Comparison of ENCODE assay signal across 1 cellular context in the genomic region with DNA sequence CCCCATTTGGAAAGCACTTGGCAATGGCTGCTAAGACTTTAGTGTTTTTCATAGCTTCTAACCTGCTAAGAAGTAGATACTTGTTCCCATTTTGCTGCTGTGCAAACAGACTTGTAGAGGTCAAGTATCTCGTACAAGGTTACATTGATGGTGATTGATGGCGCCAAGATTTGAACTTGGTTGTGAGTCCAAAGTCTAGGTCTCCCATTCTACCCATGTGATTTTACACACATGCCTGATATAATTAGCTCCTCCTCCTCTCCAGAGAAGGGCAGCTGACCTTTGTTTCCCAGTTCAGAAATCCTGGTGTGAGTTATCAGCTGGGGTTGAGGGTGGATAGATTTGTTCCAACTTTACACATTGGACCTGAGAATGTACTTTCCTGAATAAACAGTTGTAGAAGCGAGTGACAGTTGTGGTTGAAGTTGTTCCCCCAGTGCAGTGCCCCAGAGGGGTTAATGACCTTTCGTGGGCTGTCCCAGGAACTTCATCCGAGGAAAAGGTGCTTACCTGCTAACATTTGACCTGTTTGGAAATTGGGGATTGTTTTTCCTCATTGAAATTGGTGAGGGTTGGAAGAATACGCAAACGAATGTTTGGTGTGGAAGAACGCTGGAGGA.
A peak's percentile ranks its signal among the peaks of the same experiment; 100 is the strongest.
TF ChIP-seq lines count a peak whose summit lies in the region.

No MANE protein-coding gene starts in this region.

TF ChIP-seq in HepG2, 621 proteins besides CTCF, POLR2A, EP300 and RAD21 (continued from another document and continues in another):
- TF ChIP-seq, protein P1, sequence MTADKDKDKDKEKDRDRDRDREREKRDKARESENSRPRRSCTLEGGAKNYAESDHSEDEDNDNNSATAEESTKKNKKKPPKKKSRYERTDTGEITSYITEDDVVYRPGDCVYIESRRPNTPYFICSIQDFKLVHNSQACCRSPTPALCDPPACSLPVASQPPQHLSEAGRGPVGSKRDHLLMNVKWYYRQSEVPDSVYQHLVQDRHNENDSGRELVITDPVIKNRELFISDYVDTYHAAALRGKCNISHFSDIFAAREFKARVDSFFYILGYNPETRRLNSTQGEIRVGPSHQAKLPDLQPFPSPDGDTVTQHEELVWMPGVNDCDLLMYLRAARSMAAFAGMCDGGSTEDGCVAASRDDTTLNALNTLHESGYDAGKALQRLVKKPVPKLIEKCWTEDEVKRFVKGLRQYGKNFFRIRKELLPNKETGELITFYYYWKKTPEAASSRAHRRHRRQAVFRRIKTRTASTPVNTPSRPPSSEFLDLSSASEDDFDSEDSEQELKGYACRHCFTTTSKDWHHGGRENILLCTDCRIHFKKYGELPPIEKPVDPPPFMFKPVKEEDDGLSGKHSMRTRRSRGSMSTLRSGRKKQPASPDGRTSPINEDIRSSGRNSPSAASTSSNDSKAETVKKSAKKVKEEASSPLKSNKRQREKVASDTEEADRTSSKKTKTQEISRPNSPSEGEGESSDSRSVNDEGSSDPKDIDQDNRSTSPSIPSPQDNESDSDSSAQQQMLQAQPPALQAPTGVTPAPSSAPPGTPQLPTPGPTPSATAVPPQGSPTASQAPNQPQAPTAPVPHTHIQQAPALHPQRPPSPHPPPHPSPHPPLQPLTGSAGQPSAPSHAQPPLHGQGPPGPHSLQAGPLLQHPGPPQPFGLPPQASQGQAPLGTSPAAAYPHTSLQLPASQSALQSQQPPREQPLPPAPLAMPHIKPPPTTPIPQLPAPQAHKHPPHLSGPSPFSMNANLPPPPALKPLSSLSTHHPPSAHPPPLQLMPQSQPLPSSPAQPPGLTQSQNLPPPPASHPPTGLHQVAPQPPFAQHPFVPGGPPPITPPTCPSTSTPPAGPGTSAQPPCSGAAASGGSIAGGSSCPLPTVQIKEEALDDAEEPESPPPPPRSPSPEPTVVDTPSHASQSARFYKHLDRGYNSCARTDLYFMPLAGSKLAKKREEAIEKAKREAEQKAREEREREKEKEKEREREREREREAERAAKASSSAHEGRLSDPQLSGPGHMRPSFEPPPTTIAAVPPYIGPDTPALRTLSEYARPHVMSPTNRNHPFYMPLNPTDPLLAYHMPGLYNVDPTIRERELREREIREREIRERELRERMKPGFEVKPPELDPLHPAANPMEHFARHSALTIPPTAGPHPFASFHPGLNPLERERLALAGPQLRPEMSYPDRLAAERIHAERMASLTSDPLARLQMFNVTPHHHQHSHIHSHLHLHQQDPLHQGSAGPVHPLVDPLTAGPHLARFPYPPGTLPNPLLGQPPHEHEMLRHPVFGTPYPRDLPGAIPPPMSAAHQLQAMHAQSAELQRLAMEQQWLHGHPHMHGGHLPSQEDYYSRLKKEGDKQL (CRISPR knock-in tag; IDR thresholded peaks at IDR 0.05; ENCODE audit: low read depth): peak; percentile 84; the same call in 1 of the 2 replicates
- TF ChIP-seq NCOA2 (CRISPR knock-in tag; IDR thresholded peaks at IDR 0.05): peak; percentile 35; the same call in 1 of the 2 replicates
- TF ChIP-seq KLF15 (CRISPR knock-in tag; IDR thresholded peaks at IDR 0.05; ENCODE audit: borderline replicate concordance): no peak
- no peak for TF ChIP-seq DNMT1 (CRISPR knock-in tag; IDR thresholded peaks at IDR 0.05)
- peak; percentile 86 for TF ChIP-seq RXRB (CRISPR knock-in tag; IDR thresholded peaks at IDR 0.05; ENCODE audit: borderline replicate concordance)
- TF ChIP-seq ZNF841 (CRISPR knock-in tag; IDR thresholded peaks at IDR 0.05; ENCODE audit: borderline replicate concordance): no peak
- TF ChIP-seq, protein P2, sequence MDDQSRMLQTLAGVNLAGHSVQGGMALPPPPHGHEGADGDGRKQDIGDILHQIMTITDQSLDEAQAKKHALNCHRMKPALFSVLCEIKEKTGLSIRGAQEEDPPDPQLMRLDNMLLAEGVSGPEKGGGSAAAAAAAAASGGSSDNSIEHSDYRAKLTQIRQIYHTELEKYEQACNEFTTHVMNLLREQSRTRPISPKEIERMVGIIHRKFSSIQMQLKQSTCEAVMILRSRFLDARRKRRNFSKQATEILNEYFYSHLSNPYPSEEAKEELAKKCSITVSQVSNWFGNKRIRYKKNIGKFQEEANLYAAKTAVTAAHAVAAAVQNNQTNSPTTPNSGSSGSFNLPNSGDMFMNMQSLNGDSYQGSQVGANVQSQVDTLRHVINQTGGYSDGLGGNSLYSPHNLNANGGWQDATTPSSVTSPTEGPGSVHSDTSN (CRISPR knock-in tag; IDR thresholded peaks at IDR 0.05; ENCODE audit: borderline replicate concordance): no peak
- TF ChIP-seq ZNF343 (CRISPR knock-in tag; IDR thresholded peaks at IDR 0.05): no peak
- no peak for TF ChIP-seq ZNF883 (CRISPR knock-in tag; IDR thresholded peaks at IDR 0.05; ENCODE audit: not compliant biosample characterization)
- TF ChIP-seq, protein P3, sequence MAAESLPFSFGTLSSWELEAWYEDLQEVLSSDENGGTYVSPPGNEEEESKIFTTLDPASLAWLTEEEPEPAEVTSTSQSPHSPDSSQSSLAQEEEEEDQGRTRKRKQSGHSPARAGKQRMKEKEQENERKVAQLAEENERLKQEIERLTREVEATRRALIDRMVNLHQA (CRISPR knock-in tag; IDR thresholded peaks at IDR 0.05): no peak
- no peak for TF ChIP-seq KDM5B (CRISPR knock-in tag; IDR thresholded peaks at IDR 0.05; ENCODE audit: borderline replicate concordance)
- peak; percentile 78 for TF ChIP-seq SKI (IDR thresholded peaks at IDR 0.05; ENCODE audit: partially characterized antibody)
- peak; percentile 51; the same call in 1 of the 2 replicates for TF ChIP-seq MEF2D (CRISPR knock-in tag; IDR thresholded peaks at IDR 0.05)
- TF ChIP-seq ZNF713 (CRISPR knock-in tag; IDR thresholded peaks at IDR 0.05): no peak
- TF ChIP-seq MATR3 (CRISPR knock-in tag; IDR thresholded peaks at IDR 0.05): no peak
- TF ChIP-seq, protein P4, sequence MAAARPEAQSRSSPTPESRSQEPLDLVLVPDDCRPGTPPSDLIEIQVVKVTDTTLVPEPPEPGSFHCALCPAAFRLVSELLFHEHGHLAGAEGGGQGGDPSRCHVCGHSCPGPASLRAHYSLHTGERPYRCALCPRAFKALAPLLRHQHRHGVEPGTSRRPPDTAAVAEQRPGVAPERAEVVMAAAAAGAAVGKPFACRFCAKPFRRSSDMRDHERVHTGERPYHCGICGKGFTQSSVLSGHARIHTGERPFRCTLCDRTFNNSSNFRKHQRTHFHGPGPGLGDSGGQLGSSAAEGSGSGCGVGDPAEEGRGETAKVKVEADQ (CRISPR knock-in tag; IDR thresholded peaks at IDR 0.05; ENCODE audit: borderline replicate concordance): no peak
- TF ChIP-seq TOE1 (CRISPR knock-in tag; IDR thresholded peaks at IDR 0.05): no peak
- TF ChIP-seq TAF15 (IDR thresholded peaks at IDR 0.05; ENCODE audit: low read depth, low read length, poor library complexity, severe bottlenecking): no peak
- peak; percentile 64 for TF ChIP-seq PITX1 (CRISPR knock-in tag; IDR thresholded peaks at IDR 0.05)
- TF ChIP-seq, protein P5, sequence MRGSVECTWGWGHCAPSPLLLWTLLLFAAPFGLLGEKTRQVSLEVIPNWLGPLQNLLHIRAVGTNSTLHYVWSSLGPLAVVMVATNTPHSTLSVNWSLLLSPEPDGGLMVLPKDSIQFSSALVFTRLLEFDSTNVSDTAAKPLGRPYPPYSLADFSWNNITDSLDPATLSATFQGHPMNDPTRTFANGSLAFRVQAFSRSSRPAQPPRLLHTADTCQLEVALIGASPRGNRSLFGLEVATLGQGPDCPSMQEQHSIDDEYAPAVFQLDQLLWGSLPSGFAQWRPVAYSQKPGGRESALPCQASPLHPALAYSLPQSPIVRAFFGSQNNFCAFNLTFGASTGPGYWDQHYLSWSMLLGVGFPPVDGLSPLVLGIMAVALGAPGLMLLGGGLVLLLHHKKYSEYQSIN (CRISPR knock-in tag; IDR thresholded peaks at IDR 0.05; ENCODE audit: borderline replicate concordance): no peak
- TF ChIP-seq, protein P6, sequence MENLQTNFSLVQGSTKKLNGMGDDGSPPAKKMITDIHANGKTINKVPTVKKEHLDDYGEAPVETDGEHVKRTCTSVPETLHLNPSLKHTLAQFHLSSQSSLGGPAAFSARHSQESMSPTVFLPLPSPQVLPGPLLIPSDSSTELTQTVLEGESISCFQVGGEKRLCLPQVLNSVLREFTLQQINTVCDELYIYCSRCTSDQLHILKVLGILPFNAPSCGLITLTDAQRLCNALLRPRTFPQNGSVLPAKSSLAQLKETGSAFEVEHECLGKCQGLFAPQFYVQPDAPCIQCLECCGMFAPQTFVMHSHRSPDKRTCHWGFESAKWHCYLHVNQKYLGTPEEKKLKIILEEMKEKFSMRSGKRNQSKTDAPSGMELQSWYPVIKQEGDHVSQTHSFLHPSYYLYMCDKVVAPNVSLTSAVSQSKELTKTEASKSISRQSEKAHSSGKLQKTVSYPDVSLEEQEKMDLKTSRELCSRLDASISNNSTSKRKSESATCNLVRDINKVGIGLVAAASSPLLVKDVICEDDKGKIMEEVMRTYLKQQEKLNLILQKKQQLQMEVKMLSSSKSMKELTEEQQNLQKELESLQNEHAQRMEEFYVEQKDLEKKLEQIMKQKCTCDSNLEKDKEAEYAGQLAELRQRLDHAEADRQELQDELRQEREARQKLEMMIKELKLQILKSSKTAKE (CRISPR knock-in tag; IDR thresholded peaks at IDR 0.05; ENCODE audit: borderline replicate concordance): peak; percentile 41; the same call in 1 of the 2 replicates
- peak; percentile 91 for TF ChIP-seq NR2F2 (IDR thresholded peaks at IDR 0.05; ENCODE audit: borderline replicate concordance, low read depth)
- TF ChIP-seq, protein P7, sequence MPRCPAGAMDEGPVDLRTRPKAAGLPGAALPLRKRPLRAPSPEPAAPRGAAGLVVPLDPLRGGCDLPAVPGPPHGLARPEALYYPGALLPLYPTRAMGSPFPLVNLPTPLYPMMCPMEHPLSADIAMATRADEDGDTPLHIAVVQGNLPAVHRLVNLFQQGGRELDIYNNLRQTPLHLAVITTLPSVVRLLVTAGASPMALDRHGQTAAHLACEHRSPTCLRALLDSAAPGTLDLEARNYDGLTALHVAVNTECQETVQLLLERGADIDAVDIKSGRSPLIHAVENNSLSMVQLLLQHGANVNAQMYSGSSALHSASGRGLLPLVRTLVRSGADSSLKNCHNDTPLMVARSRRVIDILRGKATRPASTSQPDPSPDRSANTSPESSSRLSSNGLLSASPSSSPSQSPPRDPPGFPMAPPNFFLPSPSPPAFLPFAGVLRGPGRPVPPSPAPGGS (CRISPR knock-in tag; IDR thresholded peaks at IDR 0.05): peak; percentile 26; the same call in 1 of the 2 replicates
- peak; percentile 25; the same call in 1 of the 2 replicates for TF ChIP-seq ETV5 (CRISPR knock-in tag; IDR thresholded peaks at IDR 0.05; ENCODE audit: borderline replicate concordance)
- TF ChIP-seq, protein P8, sequence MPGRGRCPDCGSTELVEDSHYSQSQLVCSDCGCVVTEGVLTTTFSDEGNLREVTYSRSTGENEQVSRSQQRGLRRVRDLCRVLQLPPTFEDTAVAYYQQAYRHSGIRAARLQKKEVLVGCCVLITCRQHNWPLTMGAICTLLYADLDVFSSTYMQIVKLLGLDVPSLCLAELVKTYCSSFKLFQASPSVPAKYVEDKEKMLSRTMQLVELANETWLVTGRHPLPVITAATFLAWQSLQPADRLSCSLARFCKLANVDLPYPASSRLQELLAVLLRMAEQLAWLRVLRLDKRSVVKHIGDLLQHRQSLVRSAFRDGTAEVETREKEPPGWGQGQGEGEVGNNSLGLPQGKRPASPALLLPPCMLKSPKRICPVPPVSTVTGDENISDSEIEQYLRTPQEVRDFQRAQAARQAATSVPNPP (CRISPR knock-in tag; IDR thresholded peaks at IDR 0.05): peak; percentile 66; the same call in 1 of the 2 replicates
- peak; percentile 87 for TF ChIP-seq FOXJ3 (CRISPR knock-in tag; IDR thresholded peaks at IDR 0.05; ENCODE audit: borderline replicate concordance)
- TF ChIP-seq TEAD2 (CRISPR knock-in tag; IDR thresholded peaks at IDR 0.05): no peak
- no peak for TF ChIP-seq ARID2 (CRISPR knock-in tag; IDR thresholded peaks at IDR 0.05; ENCODE audit: borderline replicate concordance)
- TF ChIP-seq RBAK (CRISPR knock-in tag; IDR thresholded peaks at IDR 0.05): no peak
- no peak for TF ChIP-seq PCBP2 (optimal IDR thresholded peaks at IDR 0.05; ENCODE audit: low read depth, low read length, poor library complexity, severe bottlenecking)
- no peak for TF ChIP-seq ERF (CRISPR knock-in tag; IDR thresholded peaks at IDR 0.05)
- TF ChIP-seq, protein P9, sequence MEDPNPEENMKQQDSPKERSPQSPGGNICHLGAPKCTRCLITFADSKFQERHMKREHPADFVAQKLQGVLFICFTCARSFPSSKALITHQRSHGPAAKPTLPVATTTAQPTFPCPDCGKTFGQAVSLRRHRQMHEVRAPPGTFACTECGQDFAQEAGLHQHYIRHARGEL (CRISPR knock-in tag; IDR thresholded peaks at IDR 0.05): no peak
- TF ChIP-seq NR2F1 (CRISPR knock-in tag; IDR thresholded peaks at IDR 0.05): peak; percentile 72 to 78
- TF ChIP-seq ADNP (CRISPR knock-in tag; IDR thresholded peaks at IDR 0.05): no peak
- 0 out of 2 replicates have a peak, but pooled peaks have one; percentile 15 for TF ChIP-seq KDM1A (CRISPR knock-in tag; IDR thresholded peaks at IDR 0.05)
- peak; percentile 89; the same call in 1 of the 2 replicates for TF ChIP-seq RXRA (CRISPR knock-in tag; IDR thresholded peaks at IDR 0.05)
- no peak for TF ChIP-seq FOXM1 (CRISPR knock-in tag; IDR thresholded peaks at IDR 0.05)
- TF ChIP-seq, protein P10, sequence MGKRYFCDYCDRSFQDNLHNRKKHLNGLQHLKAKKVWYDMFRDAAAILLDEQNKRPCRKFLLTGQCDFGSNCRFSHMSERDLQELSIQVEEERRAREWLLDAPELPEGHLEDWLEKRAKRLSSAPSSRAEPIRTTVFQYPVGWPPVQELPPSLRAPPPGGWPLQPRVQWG (CRISPR knock-in tag; IDR thresholded peaks at IDR 0.05; ENCODE audit: borderline replicate concordance, low read depth): no peak
- TF ChIP-seq ZNF367 (CRISPR knock-in tag; IDR thresholded peaks at IDR 0.05; ENCODE audit: borderline replicate concordance): no peak
- TF ChIP-seq PAX8 (CRISPR knock-in tag; IDR thresholded peaks at IDR 0.05; ENCODE audit: borderline replicate concordance): 0 out of 2 replicates have a peak, but pooled peaks have one; percentile 24
- TF ChIP-seq SYNCRIP (IDR thresholded peaks at IDR 0.05; ENCODE audit: insufficient read depth, low read depth, low read length): no peak
- TF ChIP-seq ZNF607 (CRISPR knock-in tag; IDR thresholded peaks at IDR 0.05; ENCODE audit: borderline replicate concordance): no peak
- 0 out of 2 replicates have a peak, but pooled peaks have one; percentile 47 for TF ChIP-seq REL (CRISPR knock-in tag; conservative IDR thresholded peaks at IDR 0.05)
- TF ChIP-seq RBM39 (IDR thresholded peaks at IDR 0.05; ENCODE audit: low read depth, low read length, poor library complexity, severe bottlenecking): no peak
